In genomic region chr1:63797056-63797726, GRCh38 we compare ENCODE assay signal across 27 cellular contexts. TPM values are rescaled to one million over a fixed set of nuclear protein-coding genes. Genes with fewer than 3 reads are reported as not detected.
A peak's percentile ranks its signal among the peaks of the same experiment; 100 is the strongest.
DNase-seq lines count a peak whose midpoint lies in the region; ATAC-seq and TF ChIP-seq lines count a peak whose summit lies in the region.
"Had no signal": no experiment of that assay in that cellular context is flagged by ENCODE, and none has a peak within 500 bp of the region (broad histone marks: within the 10 kb centered on the region; RNA-seq: fewer than 3 reads in every experiment).

No MANE protein-coding gene starts in this region.

- no peak overlapping the region for H3K9ac ChIP-seq in trophoblast cell (ENCODE audit: low read length)
- H3K9ac ChIP-seq: parathyroid adenoma had no signal

- peak; percentile 27 for DNase-seq in DMS153 treated with DMSO at 0.1 percent for 48 hours (lab: John Stamatoyannopoulos, UW; ENCODE audit: unreplicated experiment)
- DNase-seq in LHCN-M2 (ENCODE audit: low read depth), result peak; percentile 71
- no peak for DNase-seq in chondrocyte (ENCODE audit: low spot score)
- no peak for DNase-seq in trophoblast cell
- DNase-seq in activated naive CD4-positive, alpha-beta T cell treated with anti-CD3 and anti-CD28 coated beads, Interleukin-2, amount 50 U/mL, for 72 hours (ENCODE audit: low spot score in 2 of 2), result no peak
- no peak for DNase-seq in NCI-H226
- DNase-seq in HAP-1 (ENCODE audit: low spot score in 2 of 2), result no peak
- DNase-seq: activated CD8-positive, alpha-beta T cell treated with anti-CD3 and anti-CD28 coated beads for 36 hours; activated naive CD4-positive, alpha-beta T cell; activated T-cell treated with anti-CD3 and anti-CD28 coated beads, Interleukin-2, amount 50 U/mL, for 1 hour; AML-193; amygdala; CD8-positive, alpha-beta memory T cell; DND-41; erythroblast; mesenchymal stem cell; NCI-H187; NCI-H446; stimulated activated CD4-positive, alpha-beta T cell treated with anti-CD3 and anti-CD28 coated beads, Interleukin-2, amount 100 ng/mL, for 48 hours; stimulated activated naive CD8-positive, alpha-beta T cell treated with anti-CD3 and anti-CD28 coated beads, Interleukin-15, Interleukin-2, amounts not matched to agents 100 U/mL and 50 U/mL, for 24 hours; T-helper 9 cell; tibial artery had no signal

- H2BK12ac ChIP-seq in trophoblast cell (ENCODE audit: low read length), result no peak overlapping the region

- H3K4me1 Mint-ChIP-seq in chondrocyte (ENCODE audit: low read depth), result peaks cover 93% of the 10 kb centered on the region
- H3K4me1 Mint-ChIP-seq: CD8-positive, alpha-beta memory T cell; central memory CD8-positive, alpha-beta T cell had no signal

- H4K12ac ChIP-seq in trophoblast cell (ENCODE audit: low read depth, low read length), result no peak overlapping the region

- no peak overlapping the region for H2AFZ ChIP-seq in trophoblast cell (ENCODE audit: insufficient read depth, low read length, poor library complexity)
- H2AFZ ChIP-seq: parathyroid adenoma had no signal

- H3K79me1 ChIP-seq in trophoblast cell (ENCODE audit: low read length), result no peaks in the 10 kb centered on the region

- no CpG with 5 or more reads among the region's 7 CpGs for WGBS in trophoblast cell (ENCODE audit: extremely low coverage, insufficient coverage, insufficient read length)

- ATAC-seq in HG02840 (IDR thresholded peaks at IDR 0.05; ENCODE audit: low FRiP score, unreplicated experiment), result no peak
- no peak for ATAC-seq in activated naive CD4-positive, alpha-beta T cell treated with anti-CD3 and anti-CD28 coated beads, Interleukin-2, amount 50 U/mL, for 72 hours
- ATAC-seq: activated CD4-positive, CD25-positive, alpha-beta regulatory T cell treated with anti-CD3 and anti-CD28 coated beads, Interleukin-2, amount 50 U/mL, for 24 hours; activated CD8-positive, alpha-beta T cell treated with anti-CD3 and anti-CD28 coated beads for 36 hours; stimulated activated naive CD8-positive, alpha-beta T cell treated with anti-CD3 and anti-CD28 coated beads, Interleukin-15, Interleukin-2, amounts not matched to agents 100 U/mL and 50 U/mL, for 24 hours had no signal

- no peaks in the 10 kb centered on the region for H3K9me3 ChIP-seq in trophoblast cell (ENCODE audit: insufficient read depth, low read depth, low read length)
- no peaks in the 10 kb centered on the region for H3K9me3 ChIP-seq in HAP-1
- H3K9me3 ChIP-seq: tibial artery had no signal

- H3K4me2 ChIP-seq in trophoblast cell (ENCODE audit: low read length), result no peak overlapping the region

- peaks cover 4% of the 10 kb centered on the region for H3K79me2 ChIP-seq in trophoblast cell (ENCODE audit: control insufficient read depth, insufficient read depth, low read length, poor library complexity)

- H2BK5ac ChIP-seq in trophoblast cell (ENCODE audit: low read depth, low read length, poor library complexity), result no peak overlapping the region

- H3K14ac ChIP-seq in trophoblast cell (ENCODE audit: low read length), result no peak overlapping the region

- no peaks in the 10 kb centered on the region for H3K9me3 Mint-ChIP-seq in chondrocyte (ENCODE audit: low read depth)
- H3K9me3 Mint-ChIP-seq in activated naive CD4-positive, alpha-beta T cell treated with anti-CD3 and anti-CD28 coated beads, Interleukin-2, amount 50 U/mL, for 72 hours, result no peaks in the 10 kb centered on the region
- H3K9me3 Mint-ChIP-seq: activated CD8-positive, alpha-beta T cell treated with anti-CD3 and anti-CD28 coated beads for 36 hours; CD8-positive, alpha-beta memory T cell; central memory CD8-positive, alpha-beta T cell; nephron had no signal

- no peak for TF ChIP-seq CTCF in chondrocyte (IDR thresholded peaks at IDR 0.05)

- H3K4me1 ChIP-seq in trophoblast cell (ENCODE audit: control insufficient read depth in 1 of 2, insufficient read depth in 2 of 2, low read length in 2 of 2) (peaks cover 3 to 8% of the 10 kb centered on the region in 2 experiments), HAP-1 (no peaks in the 10 kb centered on the region)
- H3K4me1 ChIP-seq: parathyroid adenoma had no signal

- no peak overlapping the region for H3K27ac ChIP-seq in trophoblast cell (ENCODE audit: low read depth, low read length)
- H3K27ac ChIP-seq: parathyroid adenoma had no signal

- no peak overlapping the region for H2BK120ac ChIP-seq in trophoblast cell (ENCODE audit: insufficient read depth, low read length, poor library complexity)

- no peak overlapping the region for H3K18ac ChIP-seq in trophoblast cell (ENCODE audit: low read length)

- peak overlapping the region; percentile 81 for H3K27ac Mint-ChIP-seq in chondrocyte (ENCODE audit: unreplicated experiment)
- no peak overlapping the region for H3K27ac Mint-ChIP-seq in activated naive CD4-positive, alpha-beta T cell treated with anti-CD3 and anti-CD28 coated beads, Interleukin-2, amount 50 U/mL, for 72 hours
- H3K27ac Mint-ChIP-seq: activated CD8-positive, alpha-beta T cell treated with anti-CD3 and anti-CD28 coated beads for 36 hours; CD8-positive, alpha-beta memory T cell; nephron had no signal

- H3K36me3 Mint-ChIP-seq in chondrocyte (ENCODE audit: low read depth), result peaks cover 3% of the 10 kb centered on the region
- no peaks in the 10 kb centered on the region for H3K36me3 Mint-ChIP-seq in activated naive CD4-positive, alpha-beta T cell treated with anti-CD3 and anti-CD28 coated beads, Interleukin-2, amount 50 U/mL, for 72 hours
- H3K36me3 Mint-ChIP-seq: CD8-positive, alpha-beta memory T cell had no signal

- H3K36me3 ChIP-seq in trophoblast cell (ENCODE audit: control insufficient read depth in 1 of 2, insufficient read depth in 2 of 2, low read length in 2 of 2) (peaks cover 3 to 4% of the 10 kb centered on the region in 2 experiments), HAP-1 (replicated peaks) (no peaks in the 10 kb centered on the region)
- H3K36me3 ChIP-seq: tibial artery had no signal

- no peaks in the 10 kb centered on the region for H3K27me3 Mint-ChIP-seq in chondrocyte (ENCODE audit: low read depth)

- peak overlapping the region; percentile 10 for H3K4ac ChIP-seq in trophoblast cell (ENCODE audit: low read depth, low read length)

- no peak overlapping the region for H3K23ac ChIP-seq in trophoblast cell (ENCODE audit: low read length)

- no peaks in the 10 kb centered on the region for H3K27me3 ChIP-seq in trophoblast cell (ENCODE audit: insufficient read depth, low read length)
- peaks cover 5% of the 10 kb centered on the region; the same call in 1 of the 2 replicates for H3K27me3 ChIP-seq in HAP-1 (ENCODE audit: low read depth)
- H3K27me3 ChIP-seq: tibial artery had no signal

- no peak overlapping the region for H2AK5ac ChIP-seq in trophoblast cell (ENCODE audit: low read length)

- no peak overlapping the region for H3K4me3 Mint-ChIP-seq in chondrocyte (ENCODE audit: unreplicated experiment)
- H3K4me3 Mint-ChIP-seq: activated CD8-positive, alpha-beta T cell treated with anti-CD3 and anti-CD28 coated beads for 36 hours; CD8-positive, alpha-beta memory T cell; central memory CD8-positive, alpha-beta T cell; nephron had no signal

- H3K4me3 ChIP-seq in trophoblast cell (ENCODE audit: low read depth, low read length) (no peak overlapping the region), HAP-1 (no peak overlapping the region)
- H3K4me3 ChIP-seq: tibial artery had no signal

- no peak overlapping the region for H4K91ac ChIP-seq in trophoblast cell (ENCODE audit: low read depth, low read length)

- no peak overlapping the region for H4K8ac ChIP-seq in trophoblast cell (ENCODE audit: low read depth, low read length)

- in situ Hi-C loops in HAP-1 (cut with MboI; ENCODE audit: low sequenced_read_pairs), result no loop called here

RNA-seq across cellular contexts. Expression of gene ROR1, which starts 23.4 kb away (rescaled TPM):
- total RNA-seq in LHCN-M2 (2014; rRNA removed) (7.6 and 7.9 TPM in 2 replicates), chondrocyte (75.2 to 131 TPM (median 123 TPM) in 3 replicates)
- polyA plus RNA-seq in LHCN-M2 (2012), result 6.0 TPM
- polyA plus RNA-seq in trophoblast cell (2013), result 29.9 and 31.0 TPM in 2 replicates
- total RNA-seq in activated naive CD4-positive, alpha-beta T cell treated with anti-CD3 and anti-CD28 coated beads, Interleukin-2, amount 50 U/mL, for 72 hours, result under 1 TPM in 1 of 2 donors, not detected in 1; 0.25 TPM
- total RNA-seq: activated CD8-positive, alpha-beta T cell treated with anti-CD3 and anti-CD28 coated beads for 36 hours; CD8-positive, alpha-beta memory T cell had no signal
- polyA plus RNA-seq: CD8-positive, alpha-beta memory T cell had no signal

Comparison
In these comparisons a context has a peak if more than half of its experiments do, and no peak if none do; other contexts are left out.
1. DNase-seq: peak in DMS153 treated with DMSO at 0.1 percent for 48 hours (single experiment) and LHCN-M2 (single experiment); none in chondrocyte (single experiment), trophoblast cell (0 of 2), activated naive CD4-positive, alpha-beta T cell treated with anti-CD3 and anti-CD28 coated beads, Interleukin-2, amount 50 U/mL, for 72 hours (0 of 2), NCI-H226 (single experiment) and HAP-1 (0 of 2).